ENCODE assay signal across 1 cellular context in the genomic region with DNA sequence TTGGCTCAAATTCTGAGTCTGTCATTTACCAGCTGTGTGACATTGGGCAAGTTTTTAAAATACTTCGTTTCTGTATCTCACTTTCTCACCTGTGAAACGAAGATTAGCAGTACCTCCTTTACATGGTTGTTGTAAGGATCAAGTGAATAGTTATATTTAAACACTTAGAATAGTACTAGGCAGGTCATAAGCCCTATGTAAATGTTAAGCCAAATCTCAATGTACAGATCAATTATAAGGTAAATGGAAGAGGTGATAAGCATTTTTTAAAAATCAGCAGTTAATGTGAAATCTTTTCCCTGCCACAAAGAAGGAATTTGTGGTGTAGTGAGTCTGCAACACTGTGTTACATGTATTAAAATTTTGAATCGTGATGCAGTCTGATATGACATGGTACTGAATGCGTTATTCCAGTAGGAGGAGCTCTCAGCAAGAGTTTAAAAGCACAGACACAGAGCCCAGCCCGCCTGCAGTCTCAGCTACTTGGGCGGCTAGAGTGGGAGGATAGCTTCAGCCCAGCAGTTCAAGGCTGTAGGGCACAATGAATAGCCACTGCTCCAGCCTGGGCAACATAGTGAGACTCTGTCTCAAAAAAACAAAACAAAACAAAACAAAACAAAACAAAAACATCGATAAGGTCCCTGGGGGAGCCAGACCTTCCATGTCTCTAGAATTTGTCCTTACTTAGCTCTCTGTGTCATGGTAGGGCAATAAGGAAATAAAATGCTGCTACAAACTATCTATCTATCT.
TF ChIP-seq lines count a peak whose summit lies in the region.

No MANE protein-coding gene starts in this region.

TF ChIP-seq in K562, 482 proteins besides CTCF, POLR2A, EP300 and RAD21 (continued from another document):
- TF ChIP-seq, protein P1, sequence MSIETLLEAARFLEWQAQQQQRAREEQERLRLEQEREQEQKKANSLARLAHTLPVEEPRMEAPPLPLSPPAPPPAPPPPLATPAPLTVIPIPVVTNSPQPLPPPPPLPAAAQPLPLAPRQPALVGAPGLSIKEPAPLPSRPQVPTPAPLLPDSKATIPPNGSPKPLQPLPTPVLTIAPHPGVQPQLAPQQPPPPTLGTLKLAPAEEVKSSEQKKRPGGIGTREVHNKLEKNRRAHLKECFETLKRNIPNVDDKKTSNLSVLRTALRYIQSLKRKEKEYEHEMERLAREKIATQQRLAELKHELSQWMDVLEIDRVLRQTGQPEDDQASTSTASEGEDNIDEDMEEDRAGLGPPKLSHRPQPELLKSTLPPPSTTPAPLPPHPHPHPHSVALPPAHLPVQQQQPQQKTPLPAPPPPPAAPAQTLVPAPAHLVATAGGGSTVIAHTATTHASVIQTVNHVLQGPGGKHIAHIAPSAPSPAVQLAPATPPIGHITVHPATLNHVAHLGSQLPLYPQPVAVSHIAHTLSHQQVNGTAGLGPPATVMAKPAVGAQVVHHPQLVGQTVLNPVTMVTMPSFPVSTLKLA (conservative IDR thresholded peaks at IDR 0.05): no peak
- TF ChIP-seq, protein P2, sequence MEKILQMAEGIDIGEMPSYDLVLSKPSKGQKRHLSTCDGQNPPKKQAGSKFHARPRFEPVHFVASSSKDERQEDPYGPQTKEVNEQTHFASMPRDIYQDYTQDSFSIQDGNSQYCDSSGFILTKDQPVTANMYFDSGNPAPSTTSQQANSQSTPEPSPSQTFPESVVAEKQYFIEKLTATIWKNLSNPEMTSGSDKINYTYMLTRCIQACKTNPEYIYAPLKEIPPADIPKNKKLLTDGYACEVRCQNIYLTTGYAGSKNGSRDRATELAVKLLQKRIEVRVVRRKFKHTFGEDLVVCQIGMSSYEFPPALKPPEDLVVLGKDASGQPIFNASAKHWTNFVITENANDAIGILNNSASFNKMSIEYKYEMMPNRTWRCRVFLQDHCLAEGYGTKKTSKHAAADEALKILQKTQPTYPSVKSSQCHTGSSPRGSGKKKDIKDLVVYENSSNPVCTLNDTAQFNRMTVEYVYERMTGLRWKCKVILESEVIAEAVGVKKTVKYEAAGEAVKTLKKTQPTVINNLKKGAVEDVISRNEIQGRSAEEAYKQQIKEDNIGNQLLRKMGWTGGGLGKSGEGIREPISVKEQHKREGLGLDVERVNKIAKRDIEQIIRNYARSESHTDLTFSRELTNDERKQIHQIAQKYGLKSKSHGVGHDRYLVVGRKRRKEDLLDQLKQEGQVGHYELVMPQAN (IDR thresholded peaks at IDR 0.05; ENCODE audit: borderline replicate concordance): no peak
- TF ChIP-seq, protein P3, sequence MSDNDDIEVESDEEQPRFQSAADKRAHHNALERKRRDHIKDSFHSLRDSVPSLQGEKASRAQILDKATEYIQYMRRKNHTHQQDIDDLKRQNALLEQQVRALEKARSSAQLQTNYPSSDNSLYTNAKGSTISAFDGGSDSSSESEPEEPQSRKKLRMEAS (CRISPR knock-in tag; IDR thresholded peaks at IDR 0.05): no peak
- TF ChIP-seq, protein P4, sequence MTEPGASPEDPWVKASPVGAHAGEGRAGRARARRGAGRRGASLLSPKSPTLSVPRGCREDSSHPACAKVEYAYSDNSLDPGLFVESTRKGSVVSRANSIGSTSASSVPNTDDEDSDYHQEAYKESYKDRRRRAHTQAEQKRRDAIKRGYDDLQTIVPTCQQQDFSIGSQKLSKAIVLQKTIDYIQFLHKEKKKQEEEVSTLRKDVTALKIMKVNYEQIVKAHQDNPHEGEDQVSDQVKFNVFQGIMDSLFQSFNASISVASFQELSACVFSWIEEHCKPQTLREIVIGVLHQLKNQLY (CRISPR knock-in tag; conservative IDR thresholded peaks at IDR 0.05): 0 out of 4 replicates have a peak, but pooled peaks of 1 of the 2 experiments have one; percentile 45
- TF ChIP-seq, protein P5, sequence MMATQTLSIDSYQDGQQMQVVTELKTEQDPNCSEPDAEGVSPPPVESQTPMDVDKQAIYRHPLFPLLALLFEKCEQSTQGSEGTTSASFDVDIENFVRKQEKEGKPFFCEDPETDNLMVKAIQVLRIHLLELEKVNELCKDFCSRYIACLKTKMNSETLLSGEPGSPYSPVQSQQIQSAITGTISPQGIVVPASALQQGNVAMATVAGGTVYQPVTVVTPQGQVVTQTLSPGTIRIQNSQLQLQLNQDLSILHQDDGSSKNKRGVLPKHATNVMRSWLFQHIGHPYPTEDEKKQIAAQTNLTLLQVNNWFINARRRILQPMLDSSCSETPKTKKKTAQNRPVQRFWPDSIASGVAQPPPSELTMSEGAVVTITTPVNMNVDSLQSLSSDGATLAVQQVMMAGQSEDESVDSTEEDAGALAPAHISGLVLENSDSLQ (IDR thresholded peaks at IDR 0.05): peak; percentile 9; the same call in 1 of the 2 replicates
- TF ChIP-seq U2AF2 (optimal IDR thresholded peaks at IDR 0.05; ENCODE audit: low read depth, low read length) (no peak), ZKSCAN3 (CRISPR knock-in tag; IDR thresholded peaks at IDR 0.05) (no peak), RB1 (IDR thresholded peaks at IDR 0.05; ENCODE audit: low read depth) (peak; percentile 59; the same call in 1 of the 2 replicates), MCM7 (IDR thresholded peaks at IDR 0.05) (0 out of 4 replicates have a peak, but pooled peaks of 1 of the 2 experiments have one; percentile 38), HNRNPK (IDR thresholded peaks at IDR 0.05; ENCODE audit: low read depth, low read length, poor library complexity, severe bottlenecking) (no peak), ZNF23 (CRISPR knock-in tag; IDR thresholded peaks at IDR 0.05) (0 out of 2 replicates have a peak, but pooled peaks have one; percentile 23), BMI1 (IDR thresholded peaks at IDR 0.05; ENCODE audit: low read length) (0 out of 2 replicates have a peak, but pooled peaks have one; percentile 23), ZNF121 (CRISPR knock-in tag; conservative IDR thresholded peaks at IDR 0.05) (peak; percentile 79), ZNF589 (CRISPR knock-in tag; IDR thresholded peaks at IDR 0.05; ENCODE audit: low read depth) (no peak), LARP7 (IDR thresholded peaks at IDR 0.05) (no peak), SIN3B (IDR thresholded peaks at IDR 0.05; ENCODE audit: low read depth) (no peak)
- TF ChIP-seq, protein P6, sequence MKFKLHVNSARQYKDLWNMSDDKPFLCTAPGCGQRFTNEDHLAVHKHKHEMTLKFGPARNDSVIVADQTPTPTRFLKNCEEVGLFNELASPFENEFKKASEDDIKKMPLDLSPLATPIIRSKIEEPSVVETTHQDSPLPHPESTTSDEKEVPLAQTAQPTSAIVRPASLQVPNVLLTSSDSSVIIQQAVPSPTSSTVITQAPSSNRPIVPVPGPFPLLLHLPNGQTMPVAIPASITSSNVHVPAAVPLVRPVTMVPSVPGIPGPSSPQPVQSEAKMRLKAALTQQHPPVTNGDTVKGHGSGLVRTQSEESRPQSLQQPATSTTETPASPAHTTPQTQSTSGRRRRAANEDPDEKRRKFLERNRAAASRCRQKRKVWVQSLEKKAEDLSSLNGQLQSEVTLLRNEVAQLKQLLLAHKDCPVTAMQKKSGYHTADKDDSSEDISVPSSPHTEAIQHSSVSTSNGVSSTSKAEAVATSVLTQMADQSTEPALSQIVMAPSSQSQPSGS (CRISPR knock-in tag; IDR thresholded peaks at IDR 0.05): no peak
- TF ChIP-seq, protein P7, sequence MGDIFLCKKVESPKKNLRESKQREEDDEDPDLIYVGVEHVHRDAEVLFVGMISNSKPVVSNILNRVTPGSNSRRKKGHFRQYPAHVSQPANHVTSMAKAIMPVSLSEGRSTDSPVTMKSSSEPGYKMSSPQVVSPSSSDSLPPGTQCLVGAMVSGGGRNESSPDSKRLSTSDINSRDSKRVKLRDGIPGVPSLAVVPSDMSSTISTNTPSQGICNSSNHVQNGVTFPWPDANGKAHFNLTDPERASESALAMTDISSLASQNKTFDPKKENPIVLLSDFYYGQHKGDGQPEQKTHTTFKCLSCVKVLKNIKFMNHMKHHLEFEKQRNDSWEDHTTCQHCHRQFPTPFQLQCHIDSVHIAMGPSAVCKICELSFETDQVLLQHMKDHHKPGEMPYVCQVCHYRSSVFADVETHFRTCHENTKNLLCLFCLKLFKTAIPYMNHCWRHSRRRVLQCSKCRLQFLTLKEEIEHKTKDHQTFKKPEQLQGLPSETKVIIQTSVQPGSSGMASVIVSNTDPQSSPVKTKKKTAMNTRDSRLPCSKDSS (IDR thresholded peaks at IDR 0.05; ENCODE audit: low read depth, partially characterized antibody): no peak
